Comparison of ENCODE assay signal across 9 cellular contexts in the genomic region with DNA sequence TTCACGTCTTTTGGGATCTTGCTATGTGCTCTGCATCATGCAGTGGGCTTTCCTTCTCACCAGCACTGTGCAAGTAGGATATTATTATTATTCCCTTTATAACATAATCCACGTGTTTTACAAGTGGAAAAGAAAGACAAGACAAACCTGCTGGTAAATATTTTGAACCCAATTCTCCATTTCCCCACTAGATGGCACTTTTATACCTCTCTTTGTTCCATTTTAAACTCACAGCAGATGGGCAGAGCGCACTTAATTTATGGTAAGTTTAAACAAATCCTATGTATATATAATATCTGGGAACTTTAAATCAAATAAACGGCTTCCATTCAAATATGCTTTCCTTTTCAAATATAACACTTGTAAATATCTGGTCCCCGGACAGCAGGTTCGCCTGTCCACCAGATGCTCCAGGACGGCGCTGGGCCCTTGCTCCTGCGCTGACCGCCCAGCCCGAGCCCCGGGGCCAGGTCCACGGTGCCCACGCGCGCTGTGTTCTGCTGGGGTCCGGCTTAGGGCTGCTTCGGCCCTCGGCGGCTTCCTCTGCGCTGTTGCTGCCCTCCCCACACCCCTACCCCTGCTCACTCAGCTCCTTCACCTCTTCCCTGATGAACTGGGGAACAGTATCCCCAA. TPM values are rescaled to one million over a fixed set of nuclear protein-coding genes. Genes with fewer than 3 reads are reported as not detected.
DNase-seq lines count a peak whose midpoint lies in the region; ATAC-seq, FAIRE-seq and TF ChIP-seq lines count a peak whose summit lies in the region.
"Had no signal": no experiment of that assay in that cellular context is flagged by ENCODE, and none has a peak within 500 bp of the region (broad histone marks: within the 10 kb centered on the region; RNA-seq: fewer than 3 reads in every experiment).

No MANE protein-coding gene starts in this region.

- no peaks in the 10 kb centered on the region for H3K9me3 Mint-ChIP-seq in activated T-cell treated with anti-CD3 and anti-CD28 coated beads, Interleukin-2, amount 50 U/mL, for 24 hours

- no peak for TF ChIP-seq POLR2A in H54 (IDR thresholded peaks at IDR 0.05; ENCODE audit: low read depth, low read length)

- no peak overlapping the region for H3K27ac ChIP-seq in coronary artery

- peaks cover 4% of the 10 kb centered on the region for H3K4me1 Mint-ChIP-seq in activated T-cell treated with anti-CD3 and anti-CD28 coated beads, Interleukin-2, amount 50 U/mL, for 24 hours (ENCODE audit: low read depth)

- TF ChIP-seq CTCF in coronary artery (IDR thresholded peaks at IDR 0.05), result peak; percentile 29

- no peak for FAIRE-seq in H54 (lab: Jason Lieb, UNC)

- no peak overlapping the region for H3K4me3 Mint-ChIP-seq in activated T-cell treated with anti-CD3 and anti-CD28 coated beads, Interleukin-2, amount 50 U/mL, for 24 hours

- H3K36me3 Mint-ChIP-seq in activated T-cell treated with anti-CD3 and anti-CD28 coated beads, Interleukin-2, amount 50 U/mL, for 24 hours (ENCODE audit: low read depth), result no peaks in the 10 kb centered on the region

- peaks cover 57% of the 10 kb centered on the region for H3K27me3 Mint-ChIP-seq in activated T-cell treated with anti-CD3 and anti-CD28 coated beads, Interleukin-2, amount 50 U/mL, for 24 hours

- peak; percentile 38 for DNase-seq in Caki2 (ENCODE audit: low read depth)
- DNase-seq in H54 (ENCODE audit: insufficient read length, low spot score), result peak; percentile 12
- DNase-seq in NCI-H774 (lab: John Stamatoyannopoulos, UW), result peak; percentile 1
- DNase-seq in coronary artery (ENCODE audit: low spot score), result no peak
- peak; percentile 57 for DNase-seq in midbrain (lab: John Stamatoyannopoulos, UW)
- DNase-seq in activated T-cell treated with anti-CD3 and anti-CD28 coated beads, Interleukin-2, amount 50 U/mL, for 24 hours, result no peak

- ATAC-seq in HG03442 (IDR thresholded peaks at IDR 0.05; ENCODE audit: unreplicated experiment), result no peak
- ATAC-seq in HG02840 (IDR thresholded peaks at IDR 0.05; ENCODE audit: low FRiP score, unreplicated experiment), result no peak

- in situ Hi-C loops in Caki2 (cut with HindIII; ENCODE audit: low pct_unique_long_range_greater_than_20kb, low sequenced_read_pairs), result no loop called here

- no peak overlapping the region for H3K27ac Mint-ChIP-seq in activated T-cell treated with anti-CD3 and anti-CD28 coated beads, Interleukin-2, amount 50 U/mL, for 24 hours

- no peak overlapping the region for H3K4me3 ChIP-seq in coronary artery

RNA-seq across cellular contexts. Expression of a gene that starts 31.1 kb away (rescaled TPM):
- not detected in 2 replicates for total RNA-seq in Caki2 (2014; rRNA removed; shearing (Covaris generic); ENCODE audit: low replicate concordance)
- total RNA-seq: pulmonary artery endothelial cell had no signal

Comparison
In these comparisons a context has a peak if more than half of its experiments do, and no peak if none do; other contexts are left out.
1. DNase-seq: peak in Caki2 (single experiment), H54 (single experiment), NCI-H774 (single experiment) and midbrain (single experiment); none in coronary artery (single experiment) and activated T-cell treated with anti-CD3 and anti-CD28 coated beads, Interleukin-2, amount 50 U/mL, for 24 hours (single experiment).